Comparison of ENCODE assay signal across 1 cellular context in the genomic region with DNA sequence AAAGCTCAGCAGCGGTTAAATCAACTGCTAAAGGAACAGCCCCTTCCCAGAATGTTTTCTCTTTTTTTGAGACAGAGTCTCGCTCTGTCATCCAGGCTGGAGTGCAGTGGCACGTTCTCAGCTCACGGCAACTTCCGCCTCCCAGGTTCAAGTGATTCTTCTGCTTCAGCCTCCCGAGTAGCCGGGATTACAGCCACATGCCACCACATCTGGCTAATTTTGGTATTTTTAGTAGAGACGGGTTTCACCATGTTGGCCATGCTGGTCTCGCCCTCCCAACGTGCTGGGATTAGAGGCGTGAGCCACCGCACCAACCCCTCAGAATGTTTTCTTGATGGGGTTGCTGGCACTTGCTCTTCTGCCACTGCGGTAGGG.
TF ChIP-seq lines count a peak whose summit lies in the region.

No MANE protein-coding gene starts in this region.

TF ChIP-seq in HCT116, 20 proteins besides CTCF, POLR2A, EP300 and RAD21:
- TF ChIP-seq POLR2AphosphoS5 (IDR thresholded peaks at IDR 0.05; ENCODE audit: low read depth, low read length) (no peak), JUND (IDR thresholded peaks at IDR 0.05) (no peak), EGR1 (IDR thresholded peaks at IDR 0.05; ENCODE audit: low read depth) (no peak), SIN3A (IDR thresholded peaks at IDR 0.05; ENCODE audit: low read depth) (no peak), ZNF274 (IDR thresholded peaks at IDR 0.05; ENCODE audit: low read depth, low read length) (no peak), ELF1 (IDR thresholded peaks at IDR 0.05; ENCODE audit: borderline replicate concordance, low read depth) (no peak), SP1 (IDR thresholded peaks at IDR 0.05; ENCODE audit: low read depth) (no peak), ZFX (IDR thresholded peaks at IDR 0.05) (no peak), TCF7L2 (IDR thresholded peaks at IDR 0.05; ENCODE audit: borderline replicate concordance, extremely low read depth, insufficient read depth, insufficient read length) (no peak), EZH2phosphoT487 (IDR thresholded peaks at IDR 0.05; ENCODE audit: borderline replicate concordance) (no peak), CBX3 (IDR thresholded peaks at IDR 0.05; ENCODE audit: low read depth) (no peak), FOSL1 (IDR thresholded peaks at IDR 0.05; ENCODE audit: low read depth) (no peak), CEBPB (IDR thresholded peaks at IDR 0.05; ENCODE audit: low read depth) (no peak), YY1 (IDR thresholded peaks at IDR 0.05; ENCODE audit: extremely low read depth, insufficient replicate concordance, low read depth, low read length) (no peak)
- TF ChIP-seq, protein P1, sequence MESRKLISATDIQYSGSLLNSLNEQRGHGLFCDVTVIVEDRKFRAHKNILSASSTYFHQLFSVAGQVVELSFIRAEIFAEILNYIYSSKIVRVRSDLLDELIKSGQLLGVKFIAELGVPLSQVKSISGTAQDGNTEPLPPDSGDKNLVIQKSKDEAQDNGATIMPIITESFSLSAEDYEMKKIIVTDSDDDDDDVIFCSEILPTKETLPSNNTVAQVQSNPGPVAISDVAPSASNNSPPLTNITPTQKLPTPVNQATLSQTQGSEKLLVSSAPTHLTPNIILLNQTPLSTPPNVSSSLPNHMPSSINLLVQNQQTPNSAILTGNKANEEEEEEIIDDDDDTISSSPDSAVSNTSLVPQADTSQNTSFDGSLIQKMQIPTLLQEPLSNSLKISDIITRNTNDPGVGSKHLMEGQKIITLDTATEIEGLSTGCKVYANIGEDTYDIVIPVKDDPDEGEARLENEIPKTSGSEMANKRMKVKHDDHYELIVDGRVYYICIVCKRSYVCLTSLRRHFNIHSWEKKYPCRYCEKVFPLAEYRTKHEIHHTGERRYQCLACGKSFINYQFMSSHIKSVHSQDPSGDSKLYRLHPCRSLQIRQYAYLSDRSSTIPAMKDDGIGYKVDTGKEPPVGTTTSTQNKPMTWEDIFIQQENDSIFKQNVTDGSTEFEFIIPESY (IDR thresholded peaks at IDR 0.05; ENCODE audit: extremely low read depth, insufficient replicate concordance, low read length), result no peak
- TF ChIP-seq, protein P2, sequence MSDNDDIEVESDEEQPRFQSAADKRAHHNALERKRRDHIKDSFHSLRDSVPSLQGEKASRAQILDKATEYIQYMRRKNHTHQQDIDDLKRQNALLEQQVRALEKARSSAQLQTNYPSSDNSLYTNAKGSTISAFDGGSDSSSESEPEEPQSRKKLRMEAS (IDR thresholded peaks at IDR 0.05), result no peak
- TF ChIP-seq, protein P3, sequence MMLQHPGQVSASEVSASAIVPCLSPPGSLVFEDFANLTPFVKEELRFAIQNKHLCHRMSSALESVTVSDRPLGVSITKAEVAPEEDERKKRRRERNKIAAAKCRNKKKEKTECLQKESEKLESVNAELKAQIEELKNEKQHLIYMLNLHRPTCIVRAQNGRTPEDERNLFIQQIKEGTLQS (IDR thresholded peaks at IDR 0.05), result no peak
- TF ChIP-seq, protein P4, sequence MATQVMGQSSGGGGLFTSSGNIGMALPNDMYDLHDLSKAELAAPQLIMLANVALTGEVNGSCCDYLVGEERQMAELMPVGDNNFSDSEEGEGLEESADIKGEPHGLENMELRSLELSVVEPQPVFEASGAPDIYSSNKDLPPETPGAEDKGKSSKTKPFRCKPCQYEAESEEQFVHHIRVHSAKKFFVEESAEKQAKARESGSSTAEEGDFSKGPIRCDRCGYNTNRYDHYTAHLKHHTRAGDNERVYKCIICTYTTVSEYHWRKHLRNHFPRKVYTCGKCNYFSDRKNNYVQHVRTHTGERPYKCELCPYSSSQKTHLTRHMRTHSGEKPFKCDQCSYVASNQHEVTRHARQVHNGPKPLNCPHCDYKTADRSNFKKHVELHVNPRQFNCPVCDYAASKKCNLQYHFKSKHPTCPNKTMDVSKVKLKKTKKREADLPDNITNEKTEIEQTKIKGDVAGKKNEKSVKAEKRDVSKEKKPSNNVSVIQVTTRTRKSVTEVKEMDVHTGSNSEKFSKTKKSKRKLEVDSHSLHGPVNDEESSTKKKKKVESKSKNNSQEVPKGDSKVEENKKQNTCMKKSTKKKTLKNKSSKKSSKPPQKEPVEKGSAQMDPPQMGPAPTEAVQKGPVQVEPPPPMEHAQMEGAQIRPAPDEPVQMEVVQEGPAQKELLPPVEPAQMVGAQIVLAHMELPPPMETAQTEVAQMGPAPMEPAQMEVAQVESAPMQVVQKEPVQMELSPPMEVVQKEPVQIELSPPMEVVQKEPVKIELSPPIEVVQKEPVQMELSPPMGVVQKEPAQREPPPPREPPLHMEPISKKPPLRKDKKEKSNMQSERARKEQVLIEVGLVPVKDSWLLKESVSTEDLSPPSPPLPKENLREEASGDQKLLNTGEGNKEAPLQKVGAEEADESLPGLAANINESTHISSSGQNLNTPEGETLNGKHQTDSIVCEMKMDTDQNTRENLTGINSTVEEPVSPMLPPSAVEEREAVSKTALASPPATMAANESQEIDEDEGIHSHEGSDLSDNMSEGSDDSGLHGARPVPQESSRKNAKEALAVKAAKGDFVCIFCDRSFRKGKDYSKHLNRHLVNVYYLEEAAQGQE (IDR thresholded peaks at IDR 0.05; ENCODE audit: low read depth), result no peak
